18 cellular contexts compared by ENCODE assay signal in the genomic region with DNA sequence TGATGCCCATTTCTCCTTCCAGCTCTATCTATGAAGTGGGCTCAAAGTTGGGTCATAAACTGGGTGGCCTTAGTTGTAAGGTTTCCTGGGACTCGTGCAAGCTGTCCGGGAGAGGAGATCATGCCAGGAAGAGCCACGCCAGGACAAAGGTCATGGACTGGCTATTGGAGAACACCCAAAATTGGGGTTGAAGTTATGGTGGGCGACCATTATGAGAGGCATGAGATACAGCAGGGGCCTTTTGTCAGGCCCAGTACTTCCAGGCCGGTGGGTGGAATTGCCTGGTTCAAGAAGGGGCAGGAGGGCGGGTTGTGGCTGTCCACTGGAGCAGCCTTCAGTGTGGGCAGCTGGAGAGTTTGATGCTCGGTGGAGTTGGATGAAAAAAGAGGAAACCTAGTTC.
DNase-seq lines count a peak whose midpoint lies in the region; ATAC-seq and TF ChIP-seq lines count a peak whose summit lies in the region.
"Had no signal": no experiment of that assay in that cellular context is flagged by ENCODE, and none has a peak within 500 bp of the region (broad histone marks: within the 10 kb centered on the region; RNA-seq: fewer than 3 reads in every experiment).

No MANE protein-coding gene starts in this region.

- no peaks in the 10 kb centered on the region for H3K27me3 ChIP-seq in endodermal cell (ENCODE audit: control insufficient read depth, insufficient read depth, low read length, poor library complexity, severe bottlenecking)
- H3K27me3 ChIP-seq: BE2C had no signal

- H3K4me3 ChIP-seq in endodermal cell (ENCODE audit: low read length) = no peak overlapping the region

- H3K27ac ChIP-seq in C4-2B = peak overlapping the region; percentile 67
- H3K27ac ChIP-seq in endodermal cell (ENCODE audit: low read depth, low read length) = no peak overlapping the region
- H3K27ac ChIP-seq: HL-60 had no signal

- no peak overlapping the region for H3K27ac Mint-ChIP-seq in endodermal cell
- H3K27ac Mint-ChIP-seq in neural crest cell (ENCODE audit: unreplicated experiment) = peak overlapping the region; percentile 58
- no peak overlapping the region for H3K27ac Mint-ChIP-seq in natural killer cell
- H3K27ac Mint-ChIP-seq: CD4-positive, alpha-beta T cell; HFFc6 had no signal

- 92 to 100% methylated on average over 3 to 7 of the region's 7 CpGs for WGBS in endodermal cell (ENCODE audit: insufficient coverage in 1 of 2, insufficient read length in 1 of 2), 2 experiments

- no peaks in the 10 kb centered on the region for H3K9me3 ChIP-seq in endodermal cell (ENCODE audit: control insufficient read depth, low read length)
- H3K9me3 ChIP-seq: BE2C, Caco-2 had no signal

- no peaks in the 10 kb centered on the region for H3K9me3 Mint-ChIP-seq in endodermal cell
- H3K9me3 Mint-ChIP-seq in neural crest cell = peaks cover 2% of the 10 kb centered on the region
- H3K9me3 Mint-ChIP-seq in natural killer cell = no peaks in the 10 kb centered on the region
- H3K9me3 Mint-ChIP-seq: CD4-positive, alpha-beta T cell had no signal

- H3K9ac ChIP-seq in endodermal cell (ENCODE audit: extremely low read depth, low read length, poor library complexity, severe bottlenecking) = no peak overlapping the region

- no peak for ATAC-seq in natural killer cell
- ATAC-seq: HCT116 had no signal

- intact Hi-C loops in natural killer cell (cut with micrococcal nuclease) = no loop called here

- H3K4me1 Mint-ChIP-seq in endodermal cell = peaks cover 14% of the 10 kb centered on the region
- peaks cover 26% of the 10 kb centered on the region for H3K4me1 Mint-ChIP-seq in neural crest cell
- no peaks in the 10 kb centered on the region for H3K4me1 Mint-ChIP-seq in natural killer cell

- in situ Hi-C loops in KBM-7 (cut with MboI; ENCODE audit: low pct_unique_long_range_greater_than_20kb, low sequenced_read_pairs) = no loop called here

- no peaks in the 10 kb centered on the region for H3K36me3 Mint-ChIP-seq in endodermal cell (ENCODE audit: low read depth)
- H3K36me3 Mint-ChIP-seq in neural crest cell (ENCODE audit: low read depth) = no peaks in the 10 kb centered on the region
- no peaks in the 10 kb centered on the region for H3K36me3 Mint-ChIP-seq in natural killer cell

- H3K4me1 ChIP-seq in endodermal cell (ENCODE audit: control insufficient read depth, insufficient read depth, low read length) = peaks cover 3% of the 10 kb centered on the region
- H3K4me1 ChIP-seq: BE2C had no signal

- DNase-seq in endodermal cell (peak; percentile 6), neural crest cell (ENCODE audit: low read depth, low spot score) (no peak), ureter (ENCODE audit: low spot score) (peak; percentile 30), natural killer cell (no peak), KBM-7 (no peak)
- no peak for DNase-seq in NK-92 treated with Interleukin-12 subunit alpha and Interleukin-12 subunit beta, amount 100 ng/mL, for 24 hours (lab: John Stamatoyannopoulos, UW)
- DNase-seq: ACHN; BE2C; C1 segment of cervical spinal cord; Caco-2; CD4-positive, alpha-beta T cell; GOT3; H7; HFFc6; IMR-90 had no signal

- H3K4me3 Mint-ChIP-seq in endodermal cell (no peak overlapping the region), neural crest cell (no peak overlapping the region), natural killer cell (no peak overlapping the region)
- H3K4me3 Mint-ChIP-seq: CD4-positive, alpha-beta T cell; HFFc6 had no signal

- peaks cover 10% of the 10 kb centered on the region for H3K27me3 Mint-ChIP-seq in endodermal cell (ENCODE audit: insufficient read depth)
- peaks cover 2% of the 10 kb centered on the region for H3K27me3 Mint-ChIP-seq in neural crest cell (ENCODE audit: low read depth)
- peaks cover 3 to 11% of the 10 kb centered on the region in 2 donors for H3K27me3 Mint-ChIP-seq in natural killer cell (ENCODE audit: low read depth in 2 of 2)
- H3K27me3 Mint-ChIP-seq: CD4-positive, alpha-beta T cell had no signal

- no peaks in the 10 kb centered on the region for H3K36me3 ChIP-seq in endodermal cell (ENCODE audit: control insufficient read depth, insufficient read depth, low read length)
- H3K36me3 ChIP-seq: BE2C had no signal

- no peak for TF ChIP-seq CTCF in C4-2B (conservative IDR thresholded peaks at IDR 0.05)
- TF ChIP-seq CTCF in endodermal cell (conservative IDR thresholded peaks at IDR 0.05) = no peak
- TF ChIP-seq CTCF in neural crest cell (conservative IDR thresholded peaks at IDR 0.05) = no peak
- TF ChIP-seq CTCF in natural killer cell (IDR thresholded peaks at IDR 0.05) = no peak

Comparison
In these comparisons a context has a peak if more than half of its experiments do, and no peak if none do; other contexts are left out.
1. DNase-seq: peak in endodermal cell (single experiment) and ureter (single experiment); none in neural crest cell (single experiment), NK-92 treated with Interleukin-12 subunit alpha and Interleukin-12 subunit beta, amount 100 ng/mL, for 24 hours (single experiment), natural killer cell (single experiment) and KBM-7 (single experiment).